ENCODE assay signal across 35 cellular contexts in genomic region chr6:106827081-106827480, GRCh38.
"Had no signal": no experiment of that assay in that cellular context is flagged by ENCODE, and none has a peak within 500 bp of the region (broad histone marks: within the 10 kb centered on the region; RNA-seq: fewer than 3 reads in every experiment).

No MANE protein-coding gene starts in this region.

- H3K27me3 ChIP-seq: MG63 had no signal

- DNase-seq: Karpas-422, Kasumi-1, MG63, MM.1S, MV-4-11, NCI-H1048, NCI-H1092, NCI-H1092 treated with DMSO at 0.1 percent for 48 hours, NCI-H1105, NCI-H1105 treated with DMSO at 0.1 percent for 48 hours, NCI-H1417, NCI-H1417 treated with DMSO at 0.1 percent for 48 hours, NCI-H1436, NCI-H1436 treated with DMSO at 0.1 percent for 48 hours, NCI-H146, NCI-H1694, NCI-H1694 treated with DMSO at 0.1 percent for 48 hours, NCI-H187, NCI-H187 treated with DMSO at 0.1 percent for 48 hours, NCI-H1930, NCI-H2029, NCI-H2029 treated with DMSO at 0.1 percent for 48 hours, NCI-H2081, NCI-H2081 treated with DMSO at 0.1 percent for 48 hours, NCI-H2107, NCI-H2171, NCI-H2171 treated with DMSO at 0.1 percent for 48 hours, NCI-H2227 treated with DMSO at 0.1 percent for 48 hours, NCI-H226, NCI-H345, NCI-H446, NCI-H446 treated with DMSO at 0.1 percent for 48 hours, NCI-H510A, NCI-H510A treated with DMSO at 0.1 percent for 48 hours, NCI-H524 had no signal

- H3K9me3 ChIP-seq: MG63 had no signal

- H3K36me3 ChIP-seq: MG63 had no signal

- H3K4me3 ChIP-seq: MG63 had no signal
